9 cellular contexts compared by ENCODE assay signal in the genomic region with DNA sequence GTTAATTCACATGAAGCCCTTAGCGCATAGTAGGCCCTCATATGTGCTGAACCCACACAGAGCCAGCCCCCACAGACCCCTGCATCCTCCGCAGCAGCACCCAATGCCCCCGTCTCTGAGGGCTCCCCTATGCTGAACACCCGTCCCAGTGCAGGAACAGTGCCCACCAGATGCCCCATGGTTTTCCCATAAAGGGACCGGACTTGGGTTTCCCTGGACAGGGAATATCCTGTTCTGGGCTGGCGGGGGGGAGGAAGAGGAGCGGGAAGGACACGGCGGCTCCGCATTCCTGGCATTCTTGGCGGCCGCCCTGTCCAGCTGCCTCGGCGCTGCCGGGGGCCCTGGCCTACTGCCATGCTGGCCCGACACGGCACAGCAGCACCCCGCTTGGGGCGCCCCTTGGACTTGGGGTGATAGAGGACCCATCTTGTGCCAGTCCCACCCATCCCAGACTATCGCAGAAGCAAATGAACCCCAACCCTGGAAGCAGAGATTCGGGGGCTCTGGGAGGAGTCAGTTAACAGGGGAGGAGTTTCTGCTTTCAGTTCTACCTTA. TPM values are rescaled to one million over a fixed set of nuclear protein-coding genes. Genes with fewer than 3 reads are reported as not detected.
DNase-seq lines count a peak whose midpoint lies in the region; ATAC-seq and TF ChIP-seq lines count a peak whose summit lies in the region.
"Had no signal": no experiment of that assay in that cellular context is flagged by ENCODE, and none has a peak within 500 bp of the region (broad histone marks: within the 10 kb centered on the region; RNA-seq: fewer than 3 reads in every experiment).

No MANE protein-coding gene starts in this region.

- peak overlapping the region in 1 of 3 experiments; percentile 23 for H3K4me3 Mint-ChIP-seq in nephron
- H3K4me3 Mint-ChIP-seq: activated naive CD8-positive, alpha-beta T cell had no signal

- ATAC-seq in HG02588 (IDR thresholded peaks at IDR 0.05; ENCODE audit: unreplicated experiment) = no peak
- no peak for ATAC-seq in HG02973 (IDR thresholded peaks at IDR 0.05; ENCODE audit: unreplicated experiment)
- ATAC-seq in GM21447 (IDR thresholded peaks at IDR 0.05; ENCODE audit: unreplicated experiment) = no peak

- H3K9me3 Mint-ChIP-seq in nephron = peaks cover 2% of the 10 kb centered on the region

- peak; percentile 89 for DNase-seq in AG10803 (ENCODE audit: low read depth)
- DNase-seq in Peyer's patch = peak in 2 of 3 donors; percentile 56 to 61
- DNase-seq in fibroblast of peridontal ligament (ENCODE audit: extremely low read depth) = peak; percentile 27
- DNase-seq in medulla oblongata (ENCODE audit: extremely low spot score) = no peak

- H3K27ac ChIP-seq in Peyer's patch = peak overlapping the region; percentile 71 to 82 (median 79)

- no peaks in the 10 kb centered on the region for H3K36me3 Mint-ChIP-seq in nephron (ENCODE audit: low read depth)
- H3K36me3 Mint-ChIP-seq: activated naive CD8-positive, alpha-beta T cell had no signal

- no peaks in the 10 kb centered on the region for H3K9me3 ChIP-seq in Peyer's patch

- no peak for TF ChIP-seq POLR2A in Peyer's patch (IDR thresholded peaks at IDR 0.05)

- peaks cover 9% of the 10 kb centered on the region for H3K27me3 Mint-ChIP-seq in nephron (ENCODE audit: low read depth)
- H3K27me3 Mint-ChIP-seq: activated naive CD8-positive, alpha-beta T cell had no signal

- TF ChIP-seq CTCF in AG10803 (conservative IDR thresholded peaks at IDR 0.05; ENCODE audit: low read length) (0 out of 2 replicates have a peak, but pooled peaks have one; percentile 3), Peyer's patch (IDR thresholded peaks at IDR 0.05) (no peak), nephron (IDR thresholded peaks at IDR 0.05; ENCODE audit: unreplicated experiment in 3 of 3) (no peak)

- H3K36me3 ChIP-seq in Peyer's patch = no peaks in the 10 kb centered on the region

- H3K27ac Mint-ChIP-seq in nephron = peak overlapping the region; percentile 47 to 79 (median 78)

- H3K4me1 Mint-ChIP-seq in nephron = peaks cover 58% of the 10 kb centered on the region

- H3K4me1 ChIP-seq in Peyer's patch = peaks cover 3 to 46% (median 27%) of the 10 kb centered on the region in 4 donors

- H3K4me3 ChIP-seq in AG10803 (ENCODE audit: low read length) = no peak overlapping the region
- H3K4me3 ChIP-seq in Peyer's patch = no peak overlapping the region

- H3K27me3 ChIP-seq in Peyer's patch = no peaks in the 10 kb centered on the region

RNA-seq across cellular contexts. Expression of gene CBX7, which starts 23.7 kb away (rescaled TPM):
- 10 to 100 TPM; 41.2 to 58.6 (median 53.2) TPM for total RNA-seq in Peyer's patch
